ENCODE assay signal across 1 cellular context in genomic region chr3:138426211-138426610, GRCh38.
TF ChIP-seq lines count a peak whose summit lies in the region.

No MANE protein-coding gene starts in this region.

TF ChIP-seq in HCT116, 20 proteins besides CTCF, POLR2A, EP300 and RAD21 (continued from another document):
- no peak for TF ChIP-seq MAX (IDR thresholded peaks at IDR 0.05)
- no peak for TF ChIP-seq ATF3 (IDR thresholded peaks at IDR 0.05)
- no peak for TF ChIP-seq CEBPB (IDR thresholded peaks at IDR 0.05; ENCODE audit: low read depth)
- no peak for TF ChIP-seq FOSL1 (IDR thresholded peaks at IDR 0.05; ENCODE audit: low read depth)
- TF ChIP-seq TCF7L2 (IDR thresholded peaks at IDR 0.05; ENCODE audit: borderline replicate concordance, extremely low read depth, insufficient read depth, insufficient read length): no peak
- TF ChIP-seq YY1 (IDR thresholded peaks at IDR 0.05; ENCODE audit: extremely low read depth, insufficient replicate concordance, low read depth, low read length): no peak
- TF ChIP-seq ZNF274 (IDR thresholded peaks at IDR 0.05; ENCODE audit: low read depth, low read length): no peak
- TF ChIP-seq ELF1 (IDR thresholded peaks at IDR 0.05; ENCODE audit: borderline replicate concordance, low read depth): no peak
- no peak for TF ChIP-seq SP1 (IDR thresholded peaks at IDR 0.05; ENCODE audit: low read depth)
- TF ChIP-seq SIN3A (IDR thresholded peaks at IDR 0.05; ENCODE audit: low read depth): no peak
- TF ChIP-seq ZFX (IDR thresholded peaks at IDR 0.05): no peak
- TF ChIP-seq ZBTB33 (IDR thresholded peaks at IDR 0.05; ENCODE audit: extremely low read depth, insufficient replicate concordance, low read length): no peak
